Comparison of ENCODE assay signal across 11 cellular contexts in genomic region chr4:26839534-26839951, GRCh38. TPM values are rescaled to one million over a fixed set of nuclear protein-coding genes. Genes with fewer than 3 reads are reported as not detected.
DNase-seq lines count a peak whose midpoint lies in the region; ATAC-seq and TF ChIP-seq lines count a peak whose summit lies in the region.
"Had no signal": no experiment of that assay in that cellular context is flagged by ENCODE, and none has a peak within 500 bp of the region (broad histone marks: within the 10 kb centered on the region; RNA-seq: fewer than 3 reads in every experiment).

No MANE protein-coding gene starts in this region.

- H3K36me3 Mint-ChIP-seq in CD4-positive, alpha-beta memory T cell: no peaks in the 10 kb centered on the region

- ATAC-seq in Right ventricle myocardium superior (ENCODE audit: poor library complexity): peak; percentile 43
- ATAC-seq in sciatic nerve: peak; percentile 45
- ATAC-seq in HG03571 (IDR thresholded peaks at IDR 0.05; ENCODE audit: unreplicated experiment): no peak
- ATAC-seq: activated naive CD4-positive, alpha-beta T cell treated with anti-CD3 and anti-CD28 coated beads, Interleukin-2, amount 50 U/mL, for 72 hours had no signal

- intact Hi-C loops in Right ventricle myocardium superior (cut with DNase I): no loop called here
- intact Hi-C loops in cardiac septum (cut with DNase I): no loop called here
- intact Hi-C loops in sciatic nerve (cut with DNase I): no loop called here
- intact Hi-C loops in CD4-positive, alpha-beta memory T cell (cut with micrococcal nuclease): no loop called here

- TF ChIP-seq CTCF in epithelial cell of esophagus (IDR thresholded peaks at IDR 0.05; ENCODE audit: insufficient read depth, low read depth, low read length, missing control alignments): no peak

- no peak overlapping the region for H3K27ac ChIP-seq in CD4-positive, alpha-beta memory T cell (ENCODE audit: low read depth, low read length)
- H3K27ac ChIP-seq: coronary artery had no signal

- peaks cover 0 to 5% (median under 1%) of the 10 kb centered on the region in 8 donors for H3K9me3 Mint-ChIP-seq in CD4-positive, alpha-beta memory T cell

- POLR2A ChIA-PET in CD4-positive, alpha-beta memory T cell (lab: Charles Lee; ENCODE audit: partially characterized antibody): interaction anchor here (1.0 kb wide), 1 partner anchor 21 kb away, joined by 3 read pairs; no protein-coding TSS in a partner anchor

- H3K36me3 ChIP-seq in CD4-positive, alpha-beta memory T cell (ENCODE audit: insufficient read depth, low read length): no peaks in the 10 kb centered on the region

- H3K27me3 Mint-ChIP-seq in CD4-positive, alpha-beta memory T cell: no peaks in the 10 kb centered on the region

- CTCF ChIA-PET in CD4-positive, alpha-beta memory T cell (lab: Charles Lee; ENCODE audit: partially characterized antibody): interaction anchor here (1.1 kb wide), 1 partner anchor 10 kb away, joined by 3 read pairs; no protein-coding TSS in a partner anchor

- no peak overlapping the region for H3K4me3 ChIP-seq in epithelial cell of esophagus (ENCODE audit: low read length)
- no peak overlapping the region for H3K4me3 ChIP-seq in CD4-positive, alpha-beta memory T cell (ENCODE audit: low read length in 2 of 2)
- H3K4me3 ChIP-seq: coronary artery had no signal

- no peaks in the 10 kb centered on the region for H3K9me3 ChIP-seq in CD4-positive, alpha-beta memory T cell (ENCODE audit: control insufficient read depth in 1 of 2, low read length in 2 of 2)

- peaks cover 7 to 14% (median 10%) of the 10 kb centered on the region in 4 donors for H3K4me1 Mint-ChIP-seq in CD4-positive, alpha-beta memory T cell

- no peak for DNase-seq in Right ventricle myocardium superior
- DNase-seq in cardiac septum (ENCODE audit: low spot score): no peak
- DNase-seq in NCI-H69 (lab: John Stamatoyannopoulos, UW): peak; percentile 82
- DNase-seq in epithelial cell of esophagus (ENCODE audit: low read depth): peak; percentile 59
- DNase-seq in sciatic nerve (ENCODE audit: low spot score): no peak
- no peak for DNase-seq in iPS-NIHi7 (ENCODE audit: extremely low spot score)
- DNase-seq in CD4-positive, alpha-beta memory T cell: no peak
- DNase-seq: NCI-H146 had no signal

- peak overlapping the region in 2 of 8 donors; percentile 5 to 17 for H3K4me3 Mint-ChIP-seq in CD4-positive, alpha-beta memory T cell

- peaks cover 7% of the 10 kb centered on the region for H3K4me1 ChIP-seq in CD4-positive, alpha-beta memory T cell (ENCODE audit: insufficient read depth, low read length)

- no peak overlapping the region for H3K27ac Mint-ChIP-seq in CD4-positive, alpha-beta memory T cell
- H3K27ac Mint-ChIP-seq: activated naive CD4-positive, alpha-beta T cell treated with anti-CD3 and anti-CD28 coated beads, Interleukin-2, amount 50 U/mL, for 72 hours had no signal

- no peaks in the 10 kb centered on the region for H3K27me3 ChIP-seq in CD4-positive, alpha-beta memory T cell (ENCODE audit: insufficient read depth, low read length)

RNA-seq across cellular contexts. Expression of gene STIM2, which starts 21.1 kb away (rescaled TPM):
- total RNA-seq in Right ventricle myocardium superior (9.7 TPM), cardiac septum (10.1 TPM), sciatic nerve (30.5 TPM)
- total RNA-seq in CD4-positive, alpha-beta memory T cell: 10 to 100 TPM; 84.6 to 91.7 TPM
- 10 to 100 TPM; 23.8 to 40.7 TPM for polyA plus RNA-seq in CD4-positive, alpha-beta memory T cell

Comparison
In these comparisons a context has a peak if more than half of its experiments do, and no peak if none do; other contexts are left out.
1. DNase-seq: peak in NCI-H69 (single experiment) and epithelial cell of esophagus (single experiment); none in Right ventricle myocardium superior (single experiment), cardiac septum (single experiment), sciatic nerve (single experiment), iPS-NIHi7 (single experiment) and CD4-positive, alpha-beta memory T cell (0 of 5).